Comparison of ENCODE assay signal across 18 cellular contexts in the genomic region with DNA sequence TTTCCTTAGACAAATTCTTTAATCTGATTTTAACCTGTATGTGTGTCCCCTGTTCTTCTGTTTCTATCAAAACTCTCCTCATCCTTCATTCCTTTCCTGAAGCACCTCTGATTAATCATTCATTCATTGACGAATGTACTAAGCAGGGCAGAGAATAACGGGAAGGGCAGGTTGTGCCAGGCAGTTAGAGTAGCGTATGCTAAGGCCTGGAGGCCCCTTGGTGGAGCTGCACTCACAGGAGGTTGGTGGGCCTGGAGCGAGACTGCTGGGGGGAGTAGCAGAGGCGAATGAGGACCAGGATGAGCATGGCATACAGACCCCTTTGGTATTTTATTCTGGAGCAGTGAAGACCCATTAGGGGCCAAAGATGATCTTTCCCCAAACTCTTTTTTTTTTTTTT. TPM values are rescaled to one million over a fixed set of nuclear protein-coding genes. Genes with fewer than 3 reads are reported as not detected.
DNase-seq lines count a peak whose midpoint lies in the region; ATAC-seq and TF ChIP-seq lines count a peak whose summit lies in the region.
"Had no signal": no experiment of that assay in that cellular context is flagged by ENCODE, and none has a peak within 500 bp of the region (broad histone marks: within the 10 kb centered on the region; RNA-seq: fewer than 3 reads in every experiment).

No MANE protein-coding gene starts in this region.

- H3K27me3 Mint-ChIP-seq in HFFc6 (ENCODE audit: insufficient read depth) (no peaks in the 10 kb centered on the region), memory B cell (no peaks in the 10 kb centered on the region)
- H3K27me3 Mint-ChIP-seq in dendritic cell treated with granulocyte-macrophage colony-stimulating factor and Interleukin-4, amounts not matched to agents 40 ng/mL and 50 ng/mL, for 4 days, result no peaks in the 10 kb centered on the region
- H3K27me3 Mint-ChIP-seq in natural killer cell treated with Interleukin-12 subunit alpha and Interleukin-12 subunit beta and Interleukin-15 and Interleukin-18, amount 100 ng/mL, for 72 hours, result no peaks in the 10 kb centered on the region
- no peaks in the 10 kb centered on the region for H3K27me3 Mint-ChIP-seq in activated CD8-positive, alpha-beta T cell treated with anti-CD3 and anti-CD28 coated beads for 36 hours

- ATAC-seq in memory B cell (ENCODE audit: low read depth), result no peak
- ATAC-seq in natural killer cell treated with Interleukin-12 subunit alpha and Interleukin-12 subunit beta and Interleukin-15 and Interleukin-18, amount 100 ng/mL, for 72 hours, result no peak
- no peak for ATAC-seq in activated CD8-positive, alpha-beta T cell treated with anti-CD3 and anti-CD28 coated beads for 36 hours
- ATAC-seq: esophagus mucosa, left lung, PC-3 had no signal

- no peak overlapping the region for H3K4me3 ChIP-seq in skeletal muscle satellite cell (ENCODE audit: low read length)
- H3K4me3 ChIP-seq: left lung, MG63 had no signal

- CTCF ChIA-PET in activated CD8-positive, alpha-beta T cell treated with anti-CD3 and anti-CD28 coated beads for 36 hours (lab: Charles Lee), result interaction anchor here (1.2 kb wide), 1 partner anchor 52 kb away, joined by 3 read pairs; no protein-coding TSS in a partner anchor

- DNase-seq in HFFc6 (no peak), memory B cell (ENCODE audit: low spot score in 2 of 2) (no peak), NCI-H748 (lab: John Stamatoyannopoulos, UW; ENCODE audit: unreplicated experiment) (no peak), HK-2 (ENCODE audit: unreplicated experiment) (no peak)
- DNase-seq in natural killer cell treated with Interleukin-12 subunit alpha and Interleukin-12 subunit beta and Interleukin-15 and Interleukin-18, amount 100 ng/mL, for 72 hours (ENCODE audit: low spot score), result no peak
- no peak for DNase-seq in activated CD8-positive, alpha-beta T cell treated with anti-CD3 and anti-CD28 coated beads for 36 hours
- DNase-seq: activated gamma-delta T cell; cortex of kidney; head of caudate nucleus; left lung; MG63; NCI-H1930; stimulated activated CD4-positive, alpha-beta T cell treated with anti-CD3 and anti-CD28 coated beads, Interleukin-4, amount 100 ng/mL, for 4 hours had no signal

- POLR2A ChIA-PET in activated CD8-positive, alpha-beta T cell treated with anti-CD3 and anti-CD28 coated beads for 36 hours (lab: Charles Lee), result interaction anchor here (1.2 kb wide), 1 partner anchor 117 kb away, joined by 5 read pairs; no protein-coding TSS in a partner anchor

- H3K9me3 ChIP-seq in skeletal muscle satellite cell (replicated peaks; ENCODE audit: low read length), result no peaks in the 10 kb centered on the region
- H3K9me3 ChIP-seq: left lung, MG63 had no signal

- TF ChIP-seq CTCF in HFFc6 (IDR thresholded peaks at IDR 0.05), result no peak
- TF ChIP-seq CTCF in activated CD8-positive, alpha-beta T cell treated with anti-CD3 and anti-CD28 coated beads for 36 hours (IDR thresholded peaks at IDR 0.05), result no peak

- H3K36me3 Mint-ChIP-seq in HFFc6 (ENCODE audit: low read depth) (peaks cover 12% of the 10 kb centered on the region; the same call in 1 of the 2 replicates), memory B cell (no peaks in the 10 kb centered on the region)
- peaks cover 23% of the 10 kb centered on the region for H3K36me3 Mint-ChIP-seq in dendritic cell treated with granulocyte-macrophage colony-stimulating factor and Interleukin-4, amounts not matched to agents 40 ng/mL and 50 ng/mL, for 4 days (ENCODE audit: low read depth)
- no peaks in the 10 kb centered on the region for H3K36me3 Mint-ChIP-seq in natural killer cell treated with Interleukin-12 subunit alpha and Interleukin-12 subunit beta and Interleukin-15 and Interleukin-18, amount 100 ng/mL, for 72 hours
- H3K36me3 Mint-ChIP-seq in activated CD8-positive, alpha-beta T cell treated with anti-CD3 and anti-CD28 coated beads for 36 hours (ENCODE audit: low read depth), result no peaks in the 10 kb centered on the region

- peak overlapping the region; percentile 39 for H3K9ac ChIP-seq in skeletal muscle satellite cell (ENCODE audit: low read depth, low read length)

- H3K4me2 ChIP-seq in skeletal muscle satellite cell (ENCODE audit: low read length), result peak overlapping the region; percentile 26

- H3K4me3 Mint-ChIP-seq in HFFc6 (peak overlapping the region; percentile 47), memory B cell (no peak overlapping the region)
- H3K4me3 Mint-ChIP-seq in dendritic cell treated with granulocyte-macrophage colony-stimulating factor and Interleukin-4, amounts not matched to agents 40 ng/mL and 50 ng/mL, for 4 days, result no peak overlapping the region
- H3K4me3 Mint-ChIP-seq in natural killer cell treated with Interleukin-12 subunit alpha and Interleukin-12 subunit beta and Interleukin-15 and Interleukin-18, amount 100 ng/mL, for 72 hours, result no peak overlapping the region
- no peak overlapping the region for H3K4me3 Mint-ChIP-seq in activated CD8-positive, alpha-beta T cell treated with anti-CD3 and anti-CD28 coated beads for 36 hours
- H3K4me3 Mint-ChIP-seq: neural crest cell had no signal

- intact Hi-C loops in dendritic cell treated with granulocyte-macrophage colony-stimulating factor and Interleukin-4, amounts not matched to agents 40 ng/mL and 50 ng/mL, for 4 days (cut with micrococcal nuclease), result loop anchor here (5.0 kb wide), 1 partner anchor 50 kb away; no protein-coding TSS in a partner anchor
- intact Hi-C loops in activated CD8-positive, alpha-beta T cell treated with anti-CD3 and anti-CD28 coated beads for 36 hours (cut with micrococcal nuclease), result no loop called here

- no peaks in the 10 kb centered on the region for H3K27me3 ChIP-seq in skeletal muscle satellite cell (ENCODE audit: control insufficient read depth, insufficient read depth, low read length)
- H3K27me3 ChIP-seq: left lung, MG63 had no signal

- H3K4me1 ChIP-seq in skeletal muscle satellite cell (ENCODE audit: control insufficient read depth, insufficient read depth, low read length), result peaks cover 39% of the 10 kb centered on the region

- H3K4me1 Mint-ChIP-seq in HFFc6 (ENCODE audit: low read depth) (peaks cover 73% of the 10 kb centered on the region), memory B cell (peaks cover 18% of the 10 kb centered on the region)
- H3K4me1 Mint-ChIP-seq in dendritic cell treated with granulocyte-macrophage colony-stimulating factor and Interleukin-4, amounts not matched to agents 40 ng/mL and 50 ng/mL, for 4 days (ENCODE audit: low read depth), result peaks cover 56% of the 10 kb centered on the region
- peaks cover 22 to 37% of the 10 kb centered on the region in 2 donors for H3K4me1 Mint-ChIP-seq in natural killer cell treated with Interleukin-12 subunit alpha and Interleukin-12 subunit beta and Interleukin-15 and Interleukin-18, amount 100 ng/mL, for 72 hours (ENCODE audit: low read depth in 2 of 2)
- peaks cover 36% of the 10 kb centered on the region for H3K4me1 Mint-ChIP-seq in activated CD8-positive, alpha-beta T cell treated with anti-CD3 and anti-CD28 coated beads for 36 hours (ENCODE audit: low read depth)

- peaks cover 3% of the 10 kb centered on the region for H3K36me3 ChIP-seq in skeletal muscle satellite cell (ENCODE audit: insufficient read depth, low read length)
- H3K36me3 ChIP-seq: left lung, MG63 had no signal

- no peaks in the 10 kb centered on the region for H3K9me3 Mint-ChIP-seq in HFFc6
- no peaks in the 10 kb centered on the region for H3K9me3 Mint-ChIP-seq in dendritic cell treated with granulocyte-macrophage colony-stimulating factor and Interleukin-4, amounts not matched to agents 40 ng/mL and 50 ng/mL, for 4 days
- no peaks in the 10 kb centered on the region for H3K9me3 Mint-ChIP-seq in memory B cell
- no peaks in the 10 kb centered on the region for H3K9me3 Mint-ChIP-seq in natural killer cell treated with Interleukin-12 subunit alpha and Interleukin-12 subunit beta and Interleukin-15 and Interleukin-18, amount 100 ng/mL, for 72 hours
- no peaks in the 10 kb centered on the region for H3K9me3 Mint-ChIP-seq in activated CD8-positive, alpha-beta T cell treated with anti-CD3 and anti-CD28 coated beads for 36 hours
- H3K9me3 Mint-ChIP-seq: neural crest cell had no signal

- peak overlapping the region; percentile 77 for H3K27ac Mint-ChIP-seq in HFFc6
- H3K27ac Mint-ChIP-seq in dendritic cell treated with granulocyte-macrophage colony-stimulating factor and Interleukin-4, amounts not matched to agents 40 ng/mL and 50 ng/mL, for 4 days, result peak overlapping the region; percentile 20
- H3K27ac Mint-ChIP-seq in memory B cell, result peak overlapping the region; percentile 28
- no peak overlapping the region for H3K27ac Mint-ChIP-seq in natural killer cell treated with Interleukin-12 subunit alpha and Interleukin-12 subunit beta and Interleukin-15 and Interleukin-18, amount 100 ng/mL, for 72 hours
- H3K27ac Mint-ChIP-seq in activated CD8-positive, alpha-beta T cell treated with anti-CD3 and anti-CD28 coated beads for 36 hours, result no peak overlapping the region

RNA-seq across cellular contexts. Expression of gene PTTG2, which starts 22.5 kb away (rescaled TPM):
- not detected for total RNA-seq in HFFc6 (2021; fragmentation: NEBNext Ultra II Directional; extraction: Animal tissue kit (Norgen Biotek cat#: 25700))
- total RNA-seq in skeletal muscle satellite cell (2012; rRNA removed), result 0.25 TPM in 1 of 2 replicates, not detected in the other
- total RNA-seq in natural killer cell treated with Interleukin-12 subunit alpha and Interleukin-12 subunit beta and Interleukin-15 and Interleukin-18, amount 100 ng/mL, for 72 hours, result 1 to 10 TPM; 1.6 to 3.2 TPM
- not detected for total RNA-seq in activated CD8-positive, alpha-beta T cell treated with anti-CD3 and anti-CD28 coated beads for 36 hours
- total RNA-seq: neural crest cell, PC-3 had no signal

Comparison
In these comparisons a context has a peak if more than half of its experiments do, and no peak if none do; other contexts are left out.
1. H3K27ac Mint-ChIP-seq: peak in HFFc6 (single experiment), dendritic cell treated with granulocyte-macrophage colony-stimulating factor and Interleukin-4, amounts not matched to agents 40 ng/mL and 50 ng/mL, for 4 days (single experiment) and memory B cell (single experiment); none in natural killer cell treated with Interleukin-12 subunit alpha and Interleukin-12 subunit beta and Interleukin-15 and Interleukin-18, amount 100 ng/mL, for 72 hours (0 of 2) and activated CD8-positive, alpha-beta T cell treated with anti-CD3 and anti-CD28 coated beads for 36 hours (single experiment).